13 cellular contexts compared by ENCODE assay signal in genomic region chr4:54566608-54567007, GRCh38.
DNase-seq lines count a peak whose midpoint lies in the region; ATAC-seq and TF ChIP-seq lines count a peak whose summit lies in the region.
"Had no signal": no experiment of that assay in that cellular context is flagged by ENCODE, and none has a peak within 500 bp of the region (broad histone marks: within the 10 kb centered on the region; RNA-seq: fewer than 3 reads in every experiment).

No MANE protein-coding gene starts in this region.

- H3K36me3 Mint-ChIP-seq in immature natural killer cell, result no peaks in the 10 kb centered on the region

- H3K27ac Mint-ChIP-seq in immature natural killer cell, result peak overlapping the region in 1 of 6 donors; percentile 22

- no peak overlapping the region for H3K27ac ChIP-seq in ascending aorta
- H3K27ac ChIP-seq: cardiac muscle cell, SJSA1, testis had no signal

- no peak overlapping the region for H3K4me3 ChIP-seq in ascending aorta
- H3K4me3 ChIP-seq: cardiac muscle cell, SJSA1, testis had no signal

- peak; percentile 67 for ATAC-seq in HG02870 (IDR thresholded peaks at IDR 0.05; ENCODE audit: unreplicated experiment)
- ATAC-seq in omental fat pad (ENCODE audit: low FRiP score), result no peak

- no peaks in the 10 kb centered on the region for H3K27me3 ChIP-seq in ascending aorta
- H3K27me3 ChIP-seq: cardiac muscle cell, SJSA1, testis had no signal

- H3K9me3 Mint-ChIP-seq in immature natural killer cell, result no peaks in the 10 kb centered on the region

- intact Hi-C loops in ascending aorta (cut with DNase I), result no loop called here

- peak; percentile 6 for DNase-seq in GM19238 (ENCODE audit: insufficient read length, low spot score)
- DNase-seq in NCI-H2107 (lab: John Stamatoyannopoulos, UW), result peak; percentile 57
- DNase-seq in immature natural killer cell, result peak; percentile 28 to 47 (median 38)
- DNase-seq in omental fat pad (ENCODE audit: low spot score), result no peak
- DNase-seq in ascending aorta (ENCODE audit: low spot score in 2 of 2), result no peak
- no peak for DNase-seq in activated CD4-positive, alpha-beta T cell treated with anti-CD3 and anti-CD28 coated beads for 4 hours
- no peak for DNase-seq in T-helper 1 cell
- DNase-seq: activated CD8-positive, alpha-beta memory T cell treated with anti-CD3 and anti-CD28 coated beads for 24 hours; KBM-7; testis had no signal

- H3K4me1 Mint-ChIP-seq in immature natural killer cell, result peaks cover 4 to 9% of the 10 kb centered on the region in 2 donors

- H3K36me3 ChIP-seq in ascending aorta, result no peaks in the 10 kb centered on the region
- H3K36me3 ChIP-seq: cardiac muscle cell, SJSA1 had no signal

- no peaks in the 10 kb centered on the region for H3K4me1 ChIP-seq in ascending aorta
- H3K4me1 ChIP-seq: SJSA1, testis had no signal

- TF ChIP-seq CTCF in omental fat pad (IDR thresholded peaks at IDR 0.05) (no peak), ascending aorta (IDR thresholded peaks at IDR 0.05) (no peak)

- peaks cover 2 to 4% (median 3%) of the 10 kb centered on the region in 3 donors for H3K27me3 Mint-ChIP-seq in immature natural killer cell (ENCODE audit: low read depth in 3 of 3)

- no peaks in the 10 kb centered on the region for H3K9me3 ChIP-seq in ascending aorta
- H3K9me3 ChIP-seq: SJSA1, testis had no signal

- no peak overlapping the region for H3K4me3 Mint-ChIP-seq in immature natural killer cell

Comparison
In these comparisons a context has a peak if more than half of its experiments do, and no peak if none do; other contexts are left out.
1. DNase-seq: peak in GM19238 (single experiment), NCI-H2107 (single experiment) and immature natural killer cell (3 of 3); none in omental fat pad (single experiment), ascending aorta (0 of 2), activated CD4-positive, alpha-beta T cell treated with anti-CD3 and anti-CD28 coated beads for 4 hours (0 of 2) and T-helper 1 cell (0 of 5).